Comparison of ENCODE assay signal across 8 cellular contexts in genomic region chr15:59144594-59144993, GRCh38. TPM values are rescaled to one million over a fixed set of nuclear protein-coding genes. Genes with fewer than 3 reads are reported as not detected.
DNase-seq lines count a peak whose midpoint lies in the region; ATAC-seq, FAIRE-seq and TF ChIP-seq lines count a peak whose summit lies in the region.
"Not testable (repeated sequence)": the region's sequence is repeated elsewhere in the genome, so short reads cannot be mapped to it uniquely, and the experiment has no call there.

No MANE protein-coding gene starts in this region.

- DNase-seq in DMS114 treated with DMSO at 0.1 percent for 48 hours (lab: John Stamatoyannopoulos, UW; ENCODE audit: unreplicated experiment) (peak; percentile 25), PC-3 (peak; percentile 22), dorsolateral prefrontal cortex (peak in 2 of 10 donors; percentile 44), neural progenitor cell (ENCODE audit: low spot score) (peak; percentile 24)
- not testable (repeated sequence) for DNase-seq in HFF-Myc (ENCODE audit: extremely low read depth, low read depth); astrocyte (ENCODE audit: low read depth); left ventricle myocardium inferior

- H3K79me2 ChIP-seq in PC-3 (ENCODE audit: low read length); astrocyte (ENCODE audit: insufficient read depth, low read length); neural progenitor cell (ENCODE audit: low read depth): not testable (repeated sequence)

- not testable (repeated sequence) for H3K27ac ChIP-seq in 22Rv1; PC-3 (ENCODE audit: low read length); astrocyte (ENCODE audit: low read depth, low read length); left ventricle myocardium inferior (replicated peaks); neural progenitor cell
- H3K27ac ChIP-seq in dorsolateral prefrontal cortex = peak overlapping the region in 16 of 59 donors; percentile 4 to 64 (median 41)

- H3K36me3 ChIP-seq in PC-3 (ENCODE audit: low read depth, low read length); neural progenitor cell: not testable (repeated sequence)
- peaks cover 21% of the 10 kb centered on the region for H3K36me3 ChIP-seq in astrocyte (ENCODE audit: insufficient read depth, low read length)
- H3K36me3 ChIP-seq in left ventricle myocardium inferior = peaks cover 30% of the 10 kb centered on the region

- not testable (repeated sequence) for H3K9me3 ChIP-seq in PC-3 (ENCODE audit: low read length); astrocyte (ENCODE audit: insufficient read depth, low read depth, low read length); left ventricle myocardium inferior (replicated peaks); neural progenitor cell (ENCODE audit: low read depth)

- H3K4me2 ChIP-seq in PC-3 (ENCODE audit: low read length); astrocyte (ENCODE audit: low read length); neural progenitor cell: not testable (repeated sequence)

- H3K27me3 ChIP-seq in PC-3 (ENCODE audit: low read length); astrocyte (ENCODE audit: insufficient read depth, low read length); dorsolateral prefrontal cortex; left ventricle myocardium inferior (ENCODE audit: low read depth); neural progenitor cell: not testable (repeated sequence)

- not testable (repeated sequence) for H3K9me3 Mint-ChIP-seq in astrocyte (ENCODE audit: unreplicated experiment); neural progenitor cell

- not testable (repeated sequence) for BruUV-seq in PC-3 (replicated peaks; lab: Mats Ljungman, UMichigan)

- H2AFZ ChIP-seq in PC-3 (ENCODE audit: low read length); astrocyte (ENCODE audit: low read depth, low read length); neural progenitor cell (replicated peaks): not testable (repeated sequence)

- not testable (repeated sequence) for H4K20me1 ChIP-seq in PC-3 (ENCODE audit: low read length); neural progenitor cell (ENCODE audit: low read depth)
- peaks cover 19% of the 10 kb centered on the region for H4K20me1 ChIP-seq in astrocyte (ENCODE audit: insufficient read depth, low read length)

- H3K9ac ChIP-seq in PC-3 (ENCODE audit: low read length); astrocyte (ENCODE audit: low read length); neural progenitor cell: not testable (repeated sequence)

- not testable (repeated sequence) for H3K27me3 Mint-ChIP-seq in astrocyte (ENCODE audit: low read depth, unreplicated experiment); neural progenitor cell (ENCODE audit: insufficient read depth, low read depth)

- intact Hi-C loops in PC-3 (cut with micrococcal nuclease); dorsolateral prefrontal cortex (cut with DNase I); left ventricle myocardium inferior (cut with micrococcal nuclease): not testable (repeated sequence)

- not testable (repeated sequence) for H3K9me2 ChIP-seq in PC-3 (replicated peaks; ENCODE audit: low read length)

- H3K4me3 Mint-ChIP-seq in astrocyte (ENCODE audit: unreplicated experiment); neural progenitor cell: not testable (repeated sequence)

- not testable (repeated sequence) for H3F3A ChIP-seq in PC-3 (ENCODE audit: low read length, unreplicated experiment); neural progenitor cell (ENCODE audit: low read depth)

- not testable (repeated sequence) for H3K36me3 Mint-ChIP-seq in astrocyte (ENCODE audit: low read depth, unreplicated experiment)
- H3K36me3 Mint-ChIP-seq in neural progenitor cell = peaks cover 26% of the 10 kb centered on the region

- TF ChIP-seq CTCF in 22Rv1 (IDR thresholded peaks at IDR 0.05) (0 out of 2 replicates have a peak, but pooled peaks have one; percentile 5), HFF-Myc (IDR thresholded peaks at IDR 0.05; ENCODE audit: low read depth, low read length, missing control alignments) (peak; percentile 19), PC-3 (conservative IDR thresholded peaks at IDR 0.05; ENCODE audit: low read depth, low read length) (peak; percentile 25; the same call in 1 of the 2 replicates), astrocyte (IDR thresholded peaks at IDR 0.05; ENCODE audit: insufficient read depth, low read depth, low read length) (peak; percentile 17), dorsolateral prefrontal cortex (IDR thresholded peaks at IDR 0.05 in 54 of 56, conservative IDR thresholded peaks at IDR 0.05 in 2 of 56; ENCODE audit: low read depth in 1 of 56, partially characterized antibody in 56 of 56) (peak in 53 of 56 donors; percentile 12 to 67 (median 49)), left ventricle myocardium inferior (IDR thresholded peaks at IDR 0.05; ENCODE audit: borderline replicate concordance) (peak; percentile 24), neural progenitor cell (IDR thresholded peaks at IDR 0.05) (peak; percentile 38)

- not testable (repeated sequence) for H3K4me1 Mint-ChIP-seq in astrocyte (ENCODE audit: low read depth, unreplicated experiment); neural progenitor cell

- CTCF ChIA-PET in PC-3 (lab: Charles Lee) = not testable (repeated sequence)

- ATAC-seq in PC-3 = not testable (repeated sequence)

- H3K4me1 ChIP-seq in PC-3 (ENCODE audit: insufficient read depth, low read length); astrocyte (ENCODE audit: insufficient read depth, low read length); left ventricle myocardium inferior; neural progenitor cell: not testable (repeated sequence)

- H3K27ac Mint-ChIP-seq in astrocyte (ENCODE audit: unreplicated experiment); neural progenitor cell: not testable (repeated sequence)

- POLR2A ChIA-PET in PC-3 (lab: Charles Lee; ENCODE audit: unreplicated experiment) = not testable (repeated sequence)

- not testable (repeated sequence) for H3K4me3 ChIP-seq in HFF-Myc (replicated peaks; ENCODE audit: low read depth, low read length); PC-3 (ENCODE audit: low read length); astrocyte (ENCODE audit: insufficient read depth, low read depth, low read length); left ventricle myocardium inferior; neural progenitor cell
- peak overlapping the region in 6 of 59 donors; percentile 6 to 29 (median 9) for H3K4me3 ChIP-seq in dorsolateral prefrontal cortex

- FAIRE-seq in astrocyte (lab: Jason Lieb, UNC) = not testable (repeated sequence)

RNA-seq across cellular contexts. Expression of gene CCNB2, which starts 39.6 kb away (rescaled TPM):
- 54.3 and 61.7 TPM in 2 replicates for total RNA-seq in PC-3 (2014; rRNA removed)
- total RNA-seq in astrocyte = 5.9 and 7.9 TPM in 2 replicates
- total RNA-seq in dorsolateral prefrontal cortex = 1 to 10 TPM in 28 of 120 experiments, under 1 TPM in 78, not detected in 14; 0.18 to 2.1 (median 0.74) TPM
- total RNA-seq in left ventricle myocardium inferior = 0.55 TPM
- total RNA-seq in neural progenitor cell (ENCODE audit: low replicate concordance) = 296 and 374 TPM in 2 replicates
